8 cellular contexts compared by ENCODE assay signal in genomic region chr15:95898746-95899145, GRCh38.
"Had no signal": no experiment of that assay in that cellular context is flagged by ENCODE, and none has a peak within 500 bp of the region (broad histone marks: within the 10 kb centered on the region; RNA-seq: fewer than 3 reads in every experiment).

No MANE protein-coding gene starts in this region.

- H3K27ac Mint-ChIP-seq: GM23338, H9, IgD-negative memory B cell had no signal

- H3K36me3 Mint-ChIP-seq: IgD-negative memory B cell had no signal

- H3K27ac ChIP-seq: HL-60 had no signal

- FAIRE-seq: H1, H54, HepG2 had no signal

- H3K9me3 Mint-ChIP-seq: GM23338, H9 had no signal

- H2AFZ ChIP-seq: GM23338 had no signal

- H3K4me3 Mint-ChIP-seq: GM23338, H9, IgD-negative memory B cell had no signal

- ATAC-seq: GM23338, HepG2 had no signal

- H3K4me2 ChIP-seq: GM23338 had no signal

- DNase-seq: H9, HCEC 1CT had no signal

- H3K4me3 ChIP-seq: GM23338 had no signal

- H3K27me3 Mint-ChIP-seq: IgD-negative memory B cell had no signal

- H3K4me1 Mint-ChIP-seq: H9, IgD-negative memory B cell had no signal
